Comparison of ENCODE assay signal across 10 cellular contexts in genomic region chr9:41123812-41124211, GRCh38. TPM values are rescaled to one million over a fixed set of nuclear protein-coding genes. Genes with fewer than 3 reads are reported as not detected.
"Had no signal": no experiment of that assay in that cellular context is flagged by ENCODE, and none has a peak within 500 bp of the region (broad histone marks: within the 10 kb centered on the region; RNA-seq: fewer than 3 reads in every experiment).

No MANE protein-coding gene starts in this region.

RNA-seq across cellular contexts. Expression of gene FOXD4L6, which starts 4.7 kb away (rescaled TPM):
- total RNA-seq: fibroblast of lung, gastrocnemius medialis, hepatocyte, kidney, osteocyte, posterior vena cava, right atrium auricular region, subcutaneous adipose tissue, testis, urinary bladder had no signal
- polyA plus RNA-seq: fibroblast of lung, hepatocyte, urinary bladder had no signal
